Comparison of ENCODE assay signal across 10 cellular contexts in genomic region chr3:50167069-50167781, GRCh38. TPM values are rescaled to one million over a fixed set of nuclear protein-coding genes. Genes with fewer than 3 reads are reported as not detected.
DNase-seq lines count a peak whose midpoint lies in the region; ATAC-seq and TF ChIP-seq lines count a peak whose summit lies in the region.
"Had no signal": no experiment of that assay in that cellular context is flagged by ENCODE, and none has a peak within 500 bp of the region (broad histone marks: within the 10 kb centered on the region; RNA-seq: fewer than 3 reads in every experiment).

No MANE protein-coding gene starts in this region.

- no peaks in the 10 kb centered on the region for H3K9me3 Mint-ChIP-seq in stimulated activated naive CD8-positive, alpha-beta T cell treated with anti-CD3 and anti-CD28 coated beads, Interleukin-15, amount 100 ng/mL, for 72 hours

- TF ChIP-seq CTCF in ascending aorta (IDR thresholded peaks at IDR 0.05) (no peak), left lung (IDR thresholded peaks at IDR 0.05) (no peak)

- peak overlapping the region; percentile 76 to 88 for H3K27ac ChIP-seq in ascending aorta
- H3K27ac ChIP-seq in left lung: peak overlapping the region; percentile 60 to 73
- H3K27ac ChIP-seq in subcutaneous abdominal adipose tissue (ENCODE audit: low read depth, low read length): peak overlapping the region; percentile 83

- peak overlapping the region in 1 of 2 donors; percentile 14 for H3K27ac Mint-ChIP-seq in stimulated activated naive CD8-positive, alpha-beta T cell treated with anti-CD3 and anti-CD28 coated beads, Interleukin-15, amount 100 ng/mL, for 72 hours

- no peaks in the 10 kb centered on the region for H3K4me1 Mint-ChIP-seq in stimulated activated naive CD8-positive, alpha-beta T cell treated with anti-CD3 and anti-CD28 coated beads, Interleukin-15, amount 100 ng/mL, for 72 hours

- intact Hi-C loops in ascending aorta (cut with DNase I): no loop called here
- intact Hi-C loops in left lung (cut with DNase I): no loop called here

- H3K27me3 Mint-ChIP-seq in stimulated activated naive CD8-positive, alpha-beta T cell treated with anti-CD3 and anti-CD28 coated beads, Interleukin-15, amount 100 ng/mL, for 72 hours: no peaks in the 10 kb centered on the region

- no peaks in the 10 kb centered on the region for H3K9me3 ChIP-seq in ascending aorta
- H3K9me3 ChIP-seq in left lung: no peaks in the 10 kb centered on the region
- H3K9me3 ChIP-seq in subcutaneous abdominal adipose tissue (ENCODE audit: control insufficient read depth in 5 of 5, low read length in 5 of 5): no peaks in the 10 kb centered on the region

- peak overlapping the region in 2 of 5 donors; percentile 43 to 60 for H3K9ac ChIP-seq in subcutaneous abdominal adipose tissue (ENCODE audit: low read length in 5 of 5)

- ATAC-seq in left lung: no peak
- no peak for ATAC-seq in stimulated activated naive CD8-positive, alpha-beta T cell treated with anti-CD3 and anti-CD28 coated beads, Interleukin-15, amount 100 ng/mL, for 72 hours

- peak; percentile 50 for DNase-seq in HT1080 (ENCODE audit: low read depth)
- DNase-seq in ascending aorta (ENCODE audit: low spot score in 2 of 2): no peak
- no peak for DNase-seq in left lung
- no peak for DNase-seq in nucleus accumbens (lab: John Stamatoyannopoulos, UW)
- no peak for DNase-seq in T-helper 2 cell
- no peak for DNase-seq in stimulated activated naive CD8-positive, alpha-beta T cell treated with anti-CD3 and anti-CD28 coated beads, Interleukin-15, amount 100 ng/mL, for 72 hours
- DNase-seq: activated CD4-positive, CD25-positive, alpha-beta regulatory T cell treated with anti-CD3 and anti-CD28 coated beads, Interleukin-2, amount 50 U/mL, for 72 hours; GDM1 had no signal

- H3K4me3 ChIP-seq in ascending aorta: no peak overlapping the region
- no peak overlapping the region for H3K4me3 ChIP-seq in left lung
- no peak overlapping the region for H3K4me3 ChIP-seq in subcutaneous abdominal adipose tissue (ENCODE audit: low read depth in 1 of 5, low read length in 5 of 5)

- H3K36me3 ChIP-seq in ascending aorta: no peaks in the 10 kb centered on the region
- no peaks in the 10 kb centered on the region for H3K36me3 ChIP-seq in left lung
- no peaks in the 10 kb centered on the region for H3K36me3 ChIP-seq in subcutaneous abdominal adipose tissue (ENCODE audit: control insufficient read depth in 5 of 5, insufficient read depth in 5 of 5, low read length in 5 of 5)

- no peak overlapping the region for H3K4me3 Mint-ChIP-seq in stimulated activated naive CD8-positive, alpha-beta T cell treated with anti-CD3 and anti-CD28 coated beads, Interleukin-15, amount 100 ng/mL, for 72 hours

- peaks cover 30 to 70% of the 10 kb centered on the region in 2 donors for H3K4me1 ChIP-seq in ascending aorta
- H3K4me1 ChIP-seq in left lung: peaks cover 35 to 80% of the 10 kb centered on the region in 2 donors
- peaks cover 35 to 99% (median 62%) of the 10 kb centered on the region in 5 donors for H3K4me1 ChIP-seq in subcutaneous abdominal adipose tissue (ENCODE audit: control insufficient read depth in 5 of 5, insufficient read depth in 5 of 5, low read length in 5 of 5)

- no peaks in the 10 kb centered on the region for H3K27me3 ChIP-seq in ascending aorta
- H3K27me3 ChIP-seq in left lung: no peaks in the 10 kb centered on the region
- H3K27me3 ChIP-seq in subcutaneous abdominal adipose tissue (ENCODE audit: control insufficient read depth in 5 of 5, insufficient read depth in 4 of 5, low read length in 5 of 5): no peaks in the 10 kb centered on the region

RNA-seq across cellular contexts. Expression of gene SEMA3F, which starts 12.1 kb away (rescaled TPM):
- total RNA-seq in HT1080 (2014; rRNA removed; shearing (Covaris generic)): 45.7 and 48.6 TPM in 2 replicates
- polyA plus RNA-seq in HT1080 (2015; cell fraction: cytosol; rRNA removed): 46.2 and 49.6 TPM in 2 replicates
- polyA plus RNA-seq in HT1080 (2015; cell fraction: nucleus; rRNA removed): 43.9 and 46.0 TPM in 2 replicates
- total RNA-seq in ascending aorta (75.0 TPM), left lung (10 to 100 TPM; 26.0 to 56.2 TPM)

RNA-seq across cellular contexts. Expression of gene GNAT1, which starts 24.2 kb away (rescaled TPM):
- not detected in 2 replicates for total RNA-seq in HT1080 (2014; rRNA removed; shearing (Covaris generic))
- not detected in 2 replicates for polyA plus RNA-seq in HT1080 (2015; cell fraction: cytosol; rRNA removed)
- not detected in 2 replicates for polyA plus RNA-seq in HT1080 (2015; cell fraction: nucleus; rRNA removed)
- total RNA-seq in ascending aorta (4.7 TPM), left lung (not detected)
- total RNA-seq: posterior vena cava had no signal

RNA-seq across cellular contexts. Expression of gene SLC38A3, which starts 37.8 kb away (rescaled TPM):
- 2.2 TPM in 1 of 2 replicates, not detected in the other for total RNA-seq in HT1080 (2014; rRNA removed; shearing (Covaris generic))
- polyA plus RNA-seq in HT1080 (2015; cell fraction: cytosol; rRNA removed): 0.02 TPM in 1 of 2 replicates, not detected in the other
- polyA plus RNA-seq in HT1080 (2015; cell fraction: nucleus; rRNA removed): 0.17 and 0.25 TPM in 2 replicates
- total RNA-seq in ascending aorta: not detected
- total RNA-seq in left lung: under 1 TPM in 1 of 2 donors, not detected in 1; 0.23 TPM
